19 cellular contexts compared by ENCODE assay signal in genomic region chr11:6995703-6996102, GRCh38. TPM values are rescaled to one million over a fixed set of nuclear protein-coding genes. Genes with fewer than 3 reads are reported as not detected.
"Had no signal": no experiment of that assay in that cellular context is flagged by ENCODE, and none has a peak within 500 bp of the region (broad histone marks: within the 10 kb centered on the region; RNA-seq: fewer than 3 reads in every experiment).

No MANE protein-coding gene starts in this region.

- H3K4me3 ChIP-seq: esophagus muscularis mucosa, heart left ventricle, mucosa of descending colon, ovary, right atrium auricular region had no signal

- H3K27me3 ChIP-seq: esophagus muscularis mucosa, heart left ventricle, ovary, right atrium auricular region had no signal

- H3K9me3 ChIP-seq: esophagus muscularis mucosa, heart left ventricle, mucosa of descending colon, right atrium auricular region had no signal

- H3K4me1 ChIP-seq: heart left ventricle, right atrium auricular region had no signal

- DNase-seq: effector memory CD4-positive, alpha-beta T cell; foreskin melanocyte; heart left ventricle; hippocampal formation; mammary epithelial cell; mucosa of descending colon; naive thymus-derived CD8-positive, alpha-beta T cell; ovary; small intestine; stimulated activated CD4-positive, alpha-beta T cell treated with anti-CD3 and anti-CD28 coated beads, Interleukin-12 subunit alpha, Interleukin-12 subunit beta, amount 100 ng/mL, for 4 hours; stimulated activated naive CD4-positive, alpha-beta T cell treated with Interleukin-2 at 50 U/mL for 16 hours had no signal

- H3K36me3 ChIP-seq: ovary had no signal

- ATAC-seq: heart left ventricle; mucosa of descending colon; naive thymus-derived CD8-positive, alpha-beta T cell had no signal

- H3K27ac ChIP-seq: epithelial cell of prostate, esophagus muscularis mucosa, heart left ventricle, ovary, right atrium auricular region had no signal

- FAIRE-seq: endometrium, small intestine, urothelium cell line had no signal

RNA-seq across cellular contexts. Expression of gene ZNF214, which starts 24.4 kb away (rescaled TPM):
- total RNA-seq: naive thymus-derived CD8-positive, alpha-beta T cell had no signal
- polyA plus RNA-seq: naive thymus-derived CD8-positive, alpha-beta T cell had no signal

RNA-seq across cellular contexts. Expression of gene NLRP14, which starts 24.6 kb away (rescaled TPM):
- total RNA-seq: esophagus muscularis mucosa; glomerular endothelial cell; heart left ventricle; kidney epithelial cell; naive thymus-derived CD8-positive, alpha-beta T cell; posterior vena cava; right atrium auricular region had no signal
- polyA plus RNA-seq: heart left ventricle; naive thymus-derived CD8-positive, alpha-beta T cell had no signal
